In genomic region chr20:18271160-18271559, GRCh38 we compare ENCODE assay signal across 28 cellular contexts.
"Had no signal": no experiment of that assay in that cellular context is flagged by ENCODE, and none has a peak within 500 bp of the region (broad histone marks: within the 10 kb centered on the region; RNA-seq: fewer than 3 reads in every experiment).

No MANE protein-coding gene starts in this region.

- H3K4me3 Mint-ChIP-seq: dendritic cell treated with granulocyte-macrophage colony-stimulating factor and Interleukin-4, amounts not matched to agents 40 ng/mL and 50 ng/mL, for 4 days; effector memory CD8-positive, alpha-beta T cell; endodermal cell had no signal

- H3K36me3 ChIP-seq: colonic mucosa, esophagus muscularis mucosa, esophagus squamous epithelium, gastrocnemius medialis, gastroesophageal sphincter, heart left ventricle, heart right ventricle had no signal

- H3K27me3 ChIP-seq: colonic mucosa, foreskin keratinocyte had no signal

- H3K9me3 ChIP-seq: colonic mucosa, esophagus muscularis mucosa, esophagus squamous epithelium, gastrocnemius medialis, gastroesophageal sphincter, heart left ventricle, heart right ventricle had no signal

- H3K27ac ChIP-seq: colonic mucosa, coronary artery, dorsolateral prefrontal cortex, epithelial cell of prostate, esophagus muscularis mucosa, esophagus squamous epithelium, foreskin keratinocyte, gastrocnemius medialis, gastroesophageal sphincter, heart left ventricle, heart right ventricle had no signal

- FAIRE-seq: colon, endometrium, endothelial cell of umbilical vein had no signal

- DNase-seq: colonic mucosa; cortex of kidney; dermis blood vessel endothelial cell; dorsolateral prefrontal cortex; effector CD4-positive, alpha-beta T cell; effector CD8-positive, alpha-beta T cell; effector memory CD4-positive, alpha-beta T cell; effector memory CD8-positive, alpha-beta T cell; endodermal cell; erythroblast; esophagus squamous epithelium; foreskin fibroblast; foreskin keratinocyte; foreskin melanocyte; gastrocnemius medialis; glutamatergic neuron; head of caudate nucleus; heart left ventricle; heart right ventricle had no signal

- H3K27ac Mint-ChIP-seq: dendritic cell treated with granulocyte-macrophage colony-stimulating factor and Interleukin-4, amounts not matched to agents 40 ng/mL and 50 ng/mL, for 4 days; effector memory CD8-positive, alpha-beta T cell; endodermal cell had no signal

- H3K9me3 Mint-ChIP-seq: dendritic cell treated with granulocyte-macrophage colony-stimulating factor and Interleukin-4, amounts not matched to agents 40 ng/mL and 50 ng/mL, for 4 days; effector memory CD8-positive, alpha-beta T cell; endodermal cell had no signal

- ATAC-seq: effector memory CD8-positive, alpha-beta T cell; esophagus mucosa; foreskin keratinocyte; gastrocnemius medialis; gastroesophageal sphincter; heart left ventricle; heart right ventricle had no signal

- H3K4me3 ChIP-seq: colonic mucosa, coronary artery, dorsolateral prefrontal cortex, esophagus muscularis mucosa, esophagus squamous epithelium, gastrocnemius medialis, gastroesophageal sphincter, heart left ventricle, heart right ventricle had no signal

- H3K4me1 ChIP-seq: colonic mucosa, esophagus muscularis mucosa, esophagus squamous epithelium, foreskin keratinocyte, gastroesophageal sphincter had no signal
